In the genomic region with DNA sequence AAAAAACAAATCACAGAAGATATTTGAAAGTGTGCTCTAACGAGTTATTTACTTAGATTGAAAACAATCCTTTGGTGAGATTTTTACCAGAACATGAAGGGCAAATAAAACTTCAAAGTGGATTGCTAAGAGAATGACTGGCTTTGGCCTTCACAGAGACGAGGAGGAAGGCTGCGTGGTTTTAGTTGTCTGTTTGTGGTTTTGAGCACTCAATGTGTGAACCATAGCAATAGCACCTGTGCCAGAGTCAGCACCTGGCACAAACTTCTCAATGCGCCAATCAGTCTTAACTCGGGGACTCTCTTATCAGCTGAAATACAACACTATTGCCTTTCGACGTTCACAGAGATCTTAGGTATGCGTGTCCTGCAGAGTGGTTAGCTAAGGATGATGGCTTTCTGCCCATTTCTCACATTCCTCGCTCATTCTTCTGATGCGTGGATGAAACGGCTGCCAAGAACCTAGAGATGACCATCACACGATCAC, we compare ENCODE assay signal across 1 cellular context.
A peak's percentile ranks its signal among the peaks of the same experiment; 100 is the strongest.
TF ChIP-seq lines count a peak whose summit lies in the region.

No MANE protein-coding gene starts in this region.

TF ChIP-seq in GM12878, 131 proteins besides CTCF, POLR2A, EP300 and RAD21 (continued from another document and continues in another):
- TF ChIP-seq, protein P1, sequence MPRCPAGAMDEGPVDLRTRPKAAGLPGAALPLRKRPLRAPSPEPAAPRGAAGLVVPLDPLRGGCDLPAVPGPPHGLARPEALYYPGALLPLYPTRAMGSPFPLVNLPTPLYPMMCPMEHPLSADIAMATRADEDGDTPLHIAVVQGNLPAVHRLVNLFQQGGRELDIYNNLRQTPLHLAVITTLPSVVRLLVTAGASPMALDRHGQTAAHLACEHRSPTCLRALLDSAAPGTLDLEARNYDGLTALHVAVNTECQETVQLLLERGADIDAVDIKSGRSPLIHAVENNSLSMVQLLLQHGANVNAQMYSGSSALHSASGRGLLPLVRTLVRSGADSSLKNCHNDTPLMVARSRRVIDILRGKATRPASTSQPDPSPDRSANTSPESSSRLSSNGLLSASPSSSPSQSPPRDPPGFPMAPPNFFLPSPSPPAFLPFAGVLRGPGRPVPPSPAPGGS (IDR thresholded peaks at IDR 0.05; ENCODE audit: borderline replicate concordance, insufficient read depth, low read depth, low read length, poor library complexity, severe bottlenecking): peak; percentile 69
- TF ChIP-seq NFYA (IDR thresholded peaks at IDR 0.05; ENCODE audit: borderline replicate concordance, low read depth, low read length) (no peak), ZNF274 (IDR thresholded peaks at IDR 0.05; ENCODE audit: insufficient read depth, insufficient read length) (no peak), WRNIP1 (IDR thresholded peaks at IDR 0.05; ENCODE audit: borderline replicate concordance, low read depth, low read length) (no peak), STAT1 (conservative IDR thresholded peaks at IDR 0.05) (no peak), SREBF1 (IDR thresholded peaks at IDR 0.05; ENCODE audit: low read length) (no peak), SREBF2 (IDR thresholded peaks at IDR 0.05; ENCODE audit: low read length) (no peak), EED (IDR thresholded peaks at IDR 0.05; ENCODE audit: low read depth) (peak; percentile 87), ZNF622 (IDR thresholded peaks at IDR 0.05) (no peak), SUPT20H (IDR thresholded peaks at IDR 0.05; ENCODE audit: borderline replicate concordance, control insufficient read depth, low read depth, low read length) (no peak), YBX1 (IDR thresholded peaks at IDR 0.05) (no peak), SMAD5 (IDR thresholded peaks at IDR 0.05; ENCODE audit: low read depth) (no peak), TBL1XR1 (IDR thresholded peaks at IDR 0.05; ENCODE audit: low read depth, low read length) (peak; percentile 65; the same call in 1 of the 2 replicates), STAT3 (IDR thresholded peaks at IDR 0.05; ENCODE audit: low read depth, low read length) (no peak), TAF1 (IDR thresholded peaks at IDR 0.05; ENCODE audit: borderline replicate concordance, low read depth, low read length) (no peak), MTA2 (IDR thresholded peaks at IDR 0.05; ENCODE audit: low read depth) (peak; percentile 87), FOXM1 (IDR thresholded peaks at IDR 0.05; ENCODE audit: low read depth, low read length) (peak; percentile 90), SUZ12 (IDR thresholded peaks at IDR 0.05; ENCODE audit: unreplicated experiment) (no peak), YY1 (IDR thresholded peaks at IDR 0.05; ENCODE audit: low read depth, low read length) (no peak), BCL11A (IDR thresholded peaks at IDR 0.05; ENCODE audit: low read depth, low read length) (peak; percentile 93), BRCA1 (IDR thresholded peaks at IDR 0.05; ENCODE audit: low read depth, low read length) (no peak), CEBPB (IDR thresholded peaks at IDR 0.05; ENCODE audit: borderline replicate concordance in 1 of 2, low read depth in 2 of 2, low read length in 2 of 2) (no peak), CBX5 (IDR thresholded peaks at IDR 0.05; ENCODE audit: low read depth) (no peak; the same call in 1 of the 2 replicates), ZNF207 (IDR thresholded peaks at IDR 0.05; ENCODE audit: borderline replicate concordance) (no peak; the same call in 1 of the 2 replicates), BACH1 (IDR thresholded peaks at IDR 0.05; ENCODE audit: borderline replicate concordance) (no peak), ZZZ3 (IDR thresholded peaks at IDR 0.05; ENCODE audit: control insufficient read depth, insufficient read length, low read depth) (no peak), RUNX3 (IDR thresholded peaks at IDR 0.05; ENCODE audit: low read length) (peak; percentile 100), RAD51 (IDR thresholded peaks at IDR 0.05) (no peak), ZBED1 (IDR thresholded peaks at IDR 0.05; ENCODE audit: borderline replicate concordance) (peak; percentile 93), ZNF217 (IDR thresholded peaks at IDR 0.05) (no peak), HDGF (IDR thresholded peaks at IDR 0.05) (no peak), ZNF384 (IDR thresholded peaks at IDR 0.05; ENCODE audit: borderline replicate concordance, low read depth, low read length) (no peak), BMI1 (IDR thresholded peaks at IDR 0.05; ENCODE audit: borderline replicate concordance) (no peak), HCFC1 (IDR thresholded peaks at IDR 0.05; ENCODE audit: low read length) (no peak), ESRRA (IDR thresholded peaks at IDR 0.05; ENCODE audit: low read length) (no peak), MEF2B (IDR thresholded peaks at IDR 0.05; ENCODE audit: partially characterized antibody, poor library complexity, severe bottlenecking) (peak; percentile 45), MYB (IDR thresholded peaks at IDR 0.05; ENCODE audit: borderline replicate concordance, low read depth, low read length) (no peak), CBX3 (IDR thresholded peaks at IDR 0.05; ENCODE audit: borderline replicate concordance, low read depth) (no peak), ZNF24 (IDR thresholded peaks at IDR 0.05) (0 out of 2 replicates have a peak, but pooled peaks have one; percentile 12), SMC3 (IDR thresholded peaks at IDR 0.05; ENCODE audit: borderline replicate concordance, low read length) (no peak), KLF5 (IDR thresholded peaks at IDR 0.05; ENCODE audit: partially characterized antibody) (no peak)
- TF ChIP-seq, protein P2, sequence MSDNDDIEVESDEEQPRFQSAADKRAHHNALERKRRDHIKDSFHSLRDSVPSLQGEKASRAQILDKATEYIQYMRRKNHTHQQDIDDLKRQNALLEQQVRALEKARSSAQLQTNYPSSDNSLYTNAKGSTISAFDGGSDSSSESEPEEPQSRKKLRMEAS (IDR thresholded peaks at IDR 0.05; ENCODE audit: low read depth, low read length): no peak
- TF ChIP-seq, protein P3, sequence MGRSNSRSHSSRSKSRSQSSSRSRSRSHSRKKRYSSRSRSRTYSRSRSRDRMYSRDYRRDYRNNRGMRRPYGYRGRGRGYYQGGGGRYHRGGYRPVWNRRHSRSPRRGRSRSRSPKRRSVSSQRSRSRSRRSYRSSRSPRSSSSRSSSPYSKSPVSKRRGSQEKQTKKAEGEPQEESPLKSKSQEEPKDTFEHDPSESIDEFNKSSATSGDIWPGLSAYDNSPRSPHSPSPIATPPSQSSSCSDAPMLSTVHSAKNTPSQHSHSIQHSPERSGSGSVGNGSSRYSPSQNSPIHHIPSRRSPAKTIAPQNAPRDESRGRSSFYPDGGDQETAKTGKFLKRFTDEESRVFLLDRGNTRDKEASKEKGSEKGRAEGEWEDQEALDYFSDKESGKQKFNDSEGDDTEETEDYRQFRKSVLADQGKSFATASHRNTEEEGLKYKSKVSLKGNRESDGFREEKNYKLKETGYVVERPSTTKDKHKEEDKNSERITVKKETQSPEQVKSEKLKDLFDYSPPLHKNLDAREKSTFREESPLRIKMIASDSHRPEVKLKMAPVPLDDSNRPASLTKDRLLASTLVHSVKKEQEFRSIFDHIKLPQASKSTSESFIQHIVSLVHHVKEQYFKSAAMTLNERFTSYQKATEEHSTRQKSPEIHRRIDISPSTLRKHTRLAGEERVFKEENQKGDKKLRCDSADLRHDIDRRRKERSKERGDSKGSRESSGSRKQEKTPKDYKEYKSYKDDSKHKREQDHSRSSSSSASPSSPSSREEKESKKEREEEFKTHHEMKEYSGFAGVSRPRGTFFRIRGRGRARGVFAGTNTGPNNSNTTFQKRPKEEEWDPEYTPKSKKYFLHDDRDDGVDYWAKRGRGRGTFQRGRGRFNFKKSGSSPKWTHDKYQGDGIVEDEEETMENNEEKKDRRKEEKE (IDR thresholded peaks at IDR 0.05): no peak
- TF ChIP-seq, protein P4, sequence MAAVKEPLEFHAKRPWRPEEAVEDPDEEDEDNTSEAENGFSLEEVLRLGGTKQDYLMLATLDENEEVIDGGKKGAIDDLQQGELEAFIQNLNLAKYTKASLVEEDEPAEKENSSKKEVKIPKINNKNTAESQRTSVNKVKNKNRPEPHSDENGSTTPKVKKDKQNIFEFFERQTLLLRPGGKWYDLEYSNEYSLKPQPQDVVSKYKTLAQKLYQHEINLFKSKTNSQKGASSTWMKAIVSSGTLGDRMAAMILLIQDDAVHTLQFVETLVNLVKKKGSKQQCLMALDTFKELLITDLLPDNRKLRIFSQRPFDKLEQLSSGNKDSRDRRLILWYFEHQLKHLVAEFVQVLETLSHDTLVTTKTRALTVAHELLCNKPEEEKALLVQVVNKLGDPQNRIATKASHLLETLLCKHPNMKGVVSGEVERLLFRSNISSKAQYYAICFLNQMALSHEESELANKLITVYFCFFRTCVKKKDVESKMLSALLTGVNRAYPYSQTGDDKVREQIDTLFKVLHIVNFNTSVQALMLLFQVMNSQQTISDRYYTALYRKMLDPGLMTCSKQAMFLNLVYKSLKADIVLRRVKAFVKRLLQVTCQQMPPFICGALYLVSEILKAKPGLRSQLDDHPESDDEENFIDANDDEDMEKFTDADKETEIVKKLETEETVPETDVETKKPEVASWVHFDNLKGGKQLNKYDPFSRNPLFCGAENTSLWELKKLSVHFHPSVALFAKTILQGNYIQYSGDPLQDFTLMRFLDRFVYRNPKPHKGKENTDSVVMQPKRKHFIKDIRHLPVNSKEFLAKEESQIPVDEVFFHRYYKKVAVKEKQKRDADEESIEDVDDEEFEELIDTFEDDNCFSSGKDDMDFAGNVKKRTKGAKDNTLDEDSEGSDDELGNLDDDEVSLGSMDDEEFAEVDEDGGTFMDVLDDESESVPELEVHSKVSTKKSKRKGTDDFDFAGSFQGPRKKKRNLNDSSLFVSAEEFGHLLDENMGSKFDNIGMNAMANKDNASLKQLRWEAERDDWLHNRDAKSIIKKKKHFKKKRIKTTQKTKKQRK (IDR thresholded peaks at IDR 0.05; ENCODE audit: low read depth, low read length): no peak
- TF ChIP-seq, protein P5, sequence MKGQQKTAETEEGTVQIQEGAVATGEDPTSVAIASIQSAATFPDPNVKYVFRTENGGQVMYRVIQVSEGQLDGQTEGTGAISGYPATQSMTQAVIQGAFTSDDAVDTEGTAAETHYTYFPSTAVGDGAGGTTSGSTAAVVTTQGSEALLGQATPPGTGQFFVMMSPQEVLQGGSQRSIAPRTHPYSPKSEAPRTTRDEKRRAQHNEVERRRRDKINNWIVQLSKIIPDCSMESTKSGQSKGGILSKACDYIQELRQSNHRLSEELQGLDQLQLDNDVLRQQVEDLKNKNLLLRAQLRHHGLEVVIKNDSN (IDR thresholded peaks at IDR 0.05; ENCODE audit: borderline replicate concordance, extremely low read length, insufficient read depth, low read depth, low read length): no peak
- TF ChIP-seq, protein P6, sequence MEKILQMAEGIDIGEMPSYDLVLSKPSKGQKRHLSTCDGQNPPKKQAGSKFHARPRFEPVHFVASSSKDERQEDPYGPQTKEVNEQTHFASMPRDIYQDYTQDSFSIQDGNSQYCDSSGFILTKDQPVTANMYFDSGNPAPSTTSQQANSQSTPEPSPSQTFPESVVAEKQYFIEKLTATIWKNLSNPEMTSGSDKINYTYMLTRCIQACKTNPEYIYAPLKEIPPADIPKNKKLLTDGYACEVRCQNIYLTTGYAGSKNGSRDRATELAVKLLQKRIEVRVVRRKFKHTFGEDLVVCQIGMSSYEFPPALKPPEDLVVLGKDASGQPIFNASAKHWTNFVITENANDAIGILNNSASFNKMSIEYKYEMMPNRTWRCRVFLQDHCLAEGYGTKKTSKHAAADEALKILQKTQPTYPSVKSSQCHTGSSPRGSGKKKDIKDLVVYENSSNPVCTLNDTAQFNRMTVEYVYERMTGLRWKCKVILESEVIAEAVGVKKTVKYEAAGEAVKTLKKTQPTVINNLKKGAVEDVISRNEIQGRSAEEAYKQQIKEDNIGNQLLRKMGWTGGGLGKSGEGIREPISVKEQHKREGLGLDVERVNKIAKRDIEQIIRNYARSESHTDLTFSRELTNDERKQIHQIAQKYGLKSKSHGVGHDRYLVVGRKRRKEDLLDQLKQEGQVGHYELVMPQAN (conservative IDR thresholded peaks at IDR 0.05): no peak
- TF ChIP-seq, protein P7, sequence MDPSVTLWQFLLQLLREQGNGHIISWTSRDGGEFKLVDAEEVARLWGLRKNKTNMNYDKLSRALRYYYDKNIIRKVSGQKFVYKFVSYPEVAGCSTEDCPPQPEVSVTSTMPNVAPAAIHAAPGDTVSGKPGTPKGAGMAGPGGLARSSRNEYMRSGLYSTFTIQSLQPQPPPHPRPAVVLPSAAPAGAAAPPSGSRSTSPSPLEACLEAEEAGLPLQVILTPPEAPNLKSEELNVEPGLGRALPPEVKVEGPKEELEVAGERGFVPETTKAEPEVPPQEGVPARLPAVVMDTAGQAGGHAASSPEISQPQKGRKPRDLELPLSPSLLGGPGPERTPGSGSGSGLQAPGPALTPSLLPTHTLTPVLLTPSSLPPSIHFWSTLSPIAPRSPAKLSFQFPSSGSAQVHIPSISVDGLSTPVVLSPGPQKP (IDR thresholded peaks at IDR 0.05; ENCODE audit: low read depth, low read length): no peak
- TF ChIP-seq, protein P8, sequence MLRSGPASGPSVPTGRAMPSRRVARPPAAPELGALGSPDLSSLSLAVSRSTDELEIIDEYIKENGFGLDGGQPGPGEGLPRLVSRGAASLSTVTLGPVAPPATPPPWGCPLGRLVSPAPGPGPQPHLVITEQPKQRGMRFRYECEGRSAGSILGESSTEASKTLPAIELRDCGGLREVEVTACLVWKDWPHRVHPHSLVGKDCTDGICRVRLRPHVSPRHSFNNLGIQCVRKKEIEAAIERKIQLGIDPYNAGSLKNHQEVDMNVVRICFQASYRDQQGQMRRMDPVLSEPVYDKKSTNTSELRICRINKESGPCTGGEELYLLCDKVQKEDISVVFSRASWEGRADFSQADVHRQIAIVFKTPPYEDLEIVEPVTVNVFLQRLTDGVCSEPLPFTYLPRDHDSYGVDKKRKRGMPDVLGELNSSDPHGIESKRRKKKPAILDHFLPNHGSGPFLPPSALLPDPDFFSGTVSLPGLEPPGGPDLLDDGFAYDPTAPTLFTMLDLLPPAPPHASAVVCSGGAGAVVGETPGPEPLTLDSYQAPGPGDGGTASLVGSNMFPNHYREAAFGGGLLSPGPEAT (IDR thresholded peaks at IDR 0.05; ENCODE audit: low read depth): no peak
- TF ChIP-seq, protein P9, sequence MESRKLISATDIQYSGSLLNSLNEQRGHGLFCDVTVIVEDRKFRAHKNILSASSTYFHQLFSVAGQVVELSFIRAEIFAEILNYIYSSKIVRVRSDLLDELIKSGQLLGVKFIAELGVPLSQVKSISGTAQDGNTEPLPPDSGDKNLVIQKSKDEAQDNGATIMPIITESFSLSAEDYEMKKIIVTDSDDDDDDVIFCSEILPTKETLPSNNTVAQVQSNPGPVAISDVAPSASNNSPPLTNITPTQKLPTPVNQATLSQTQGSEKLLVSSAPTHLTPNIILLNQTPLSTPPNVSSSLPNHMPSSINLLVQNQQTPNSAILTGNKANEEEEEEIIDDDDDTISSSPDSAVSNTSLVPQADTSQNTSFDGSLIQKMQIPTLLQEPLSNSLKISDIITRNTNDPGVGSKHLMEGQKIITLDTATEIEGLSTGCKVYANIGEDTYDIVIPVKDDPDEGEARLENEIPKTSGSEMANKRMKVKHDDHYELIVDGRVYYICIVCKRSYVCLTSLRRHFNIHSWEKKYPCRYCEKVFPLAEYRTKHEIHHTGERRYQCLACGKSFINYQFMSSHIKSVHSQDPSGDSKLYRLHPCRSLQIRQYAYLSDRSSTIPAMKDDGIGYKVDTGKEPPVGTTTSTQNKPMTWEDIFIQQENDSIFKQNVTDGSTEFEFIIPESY (IDR thresholded peaks at IDR 0.05): no peak
- TF ChIP-seq, protein P10, sequence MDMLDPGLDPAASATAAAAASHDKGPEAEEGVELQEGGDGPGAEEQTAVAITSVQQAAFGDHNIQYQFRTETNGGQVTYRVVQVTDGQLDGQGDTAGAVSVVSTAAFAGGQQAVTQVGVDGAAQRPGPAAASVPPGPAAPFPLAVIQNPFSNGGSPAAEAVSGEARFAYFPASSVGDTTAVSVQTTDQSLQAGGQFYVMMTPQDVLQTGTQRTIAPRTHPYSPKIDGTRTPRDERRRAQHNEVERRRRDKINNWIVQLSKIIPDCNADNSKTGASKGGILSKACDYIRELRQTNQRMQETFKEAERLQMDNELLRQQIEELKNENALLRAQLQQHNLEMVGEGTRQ (IDR thresholded peaks at IDR 0.05; ENCODE audit: borderline replicate concordance, low read depth, low read length): no peak; the same call in 1 of the 2 replicates
